8 cellular contexts compared by ENCODE assay signal in the genomic region with DNA sequence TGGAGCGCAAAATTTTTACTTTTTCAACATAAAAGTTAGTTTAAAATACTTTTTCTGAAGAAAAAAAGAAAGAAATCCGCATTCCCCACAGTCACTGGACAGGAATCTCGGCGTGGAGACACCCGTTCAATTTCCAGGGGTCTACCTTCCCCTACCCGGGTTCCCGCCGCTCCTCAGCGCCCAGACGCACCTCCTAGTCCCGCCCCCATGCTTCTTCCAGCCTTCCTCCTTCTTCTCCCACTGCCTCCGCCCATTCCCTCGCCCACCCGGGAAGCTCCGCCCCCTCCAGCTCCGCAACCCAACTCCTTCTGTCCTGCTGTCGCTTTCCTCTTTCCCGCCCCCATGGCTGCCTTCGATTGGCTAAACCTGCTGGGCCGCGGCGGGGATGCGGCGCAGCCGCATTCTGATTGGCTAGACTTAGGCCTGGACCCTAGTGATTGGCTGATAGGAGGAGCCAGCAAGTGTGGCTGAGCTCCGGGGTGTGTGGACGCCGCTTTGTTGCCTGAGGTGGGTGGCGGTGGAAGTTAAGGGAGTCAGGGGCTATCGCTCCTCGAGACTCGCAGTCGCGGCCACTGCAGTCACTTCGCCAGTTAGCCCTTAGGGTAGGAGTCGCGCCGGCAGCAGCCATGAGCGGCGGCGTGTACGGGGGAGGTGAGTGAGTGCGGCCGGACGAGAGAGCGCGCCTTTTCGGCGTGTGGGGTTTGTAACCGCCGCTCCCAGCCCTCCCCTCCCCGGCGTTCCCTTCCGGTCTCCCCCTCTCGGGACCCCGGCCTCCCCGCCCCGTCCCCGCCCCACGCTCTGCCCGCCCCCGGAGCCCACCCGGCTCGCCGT. TPM values are rescaled to one million over a fixed set of nuclear protein-coding genes. Genes with fewer than 3 reads are reported as not detected.
A peak's percentile ranks its signal among the peaks of the same experiment; 100 is the strongest.
DNase-seq lines count a peak whose midpoint lies in the region; ATAC-seq, FAIRE-seq and TF ChIP-seq lines count a peak whose summit lies in the region.

A gene (plus strand): TSS at position 460 of the 831 bp plus-strand sequence. CDS start 167 bp downstream, at position 627.

- H3K4me3 ChIP-seq in HUES64 (ENCODE audit: low read length) (peak within 1 kb of the TSS; percentile 75), OCI-LY1 (ENCODE audit: low read depth, low read length, poor library complexity, severe bottlenecking) (peak within 1 kb of the TSS; percentile 84), mesodermal cell (ENCODE audit: extremely low read depth, insufficient read depth, low read length, poor library complexity, severe bottlenecking) (peak within 1 kb of the TSS; percentile 79)

- WGBS in HUES64 = under 1% methylated on average over 61 of the region's 65 CpGs
- WGBS in mesodermal cell (ENCODE audit: insufficient coverage in 2 of 2), 2 experiments = 0% methylated on average over 35 of the region's 65 CpGs

- peak within 1 kb of the TSS; percentile 92 for H3K9ac ChIP-seq in HUES64 (ENCODE audit: low read depth, low read length)
- peak within 1 kb of the TSS; percentile 85 for H3K9ac ChIP-seq in OCI-LY1 (ENCODE audit: low read length)

- ATAC-seq in GM21447 (IDR thresholded peaks at IDR 0.05; ENCODE audit: unreplicated experiment) = peak; percentile 91

- H2AFZ ChIP-seq in OCI-LY1 (ENCODE audit: low read length) = peak within 1 kb of the TSS; percentile 44

- peak within 1 kb of the TSS; percentile 90 for H3K27ac ChIP-seq in HUES64 (ENCODE audit: low read depth, low read length)
- peak within 1 kb of the TSS; percentile 77 for H3K27ac ChIP-seq in OCI-LY1 (ENCODE audit: low read depth, low read length, poor library complexity, severe bottlenecking)
- H3K27ac ChIP-seq in mesodermal cell (ENCODE audit: low read depth, low read length, severe bottlenecking) = peak within 1 kb of the TSS; percentile 95

- peak within 1 kb of the TSS; percentile 93 for H3K4me3 Mint-ChIP-seq in Calu3 (ENCODE audit: low read depth, unreplicated experiment)

- intact Hi-C loops in Calu3 (cut with micrococcal nuclease; ENCODE audit: unreplicated experiment) = loop anchor here (5.0 kb wide), 1 partner anchor 215 kb away; a partner anchor contains a TSS

- no TSS peak for BruUV-seq in Calu3 (replicated peaks; lab: Mats Ljungman, UMichigan)

- H3K27me3 ChIP-seq in HUES64 (ENCODE audit: insufficient read depth, low read length) = no peaks in the 10 kb centered on the region
- H3K27me3 ChIP-seq in OCI-LY1 (ENCODE audit: insufficient read depth, low read length) = no peaks in the 10 kb centered on the region

- H3K36me3 Mint-ChIP-seq in Calu3 (ENCODE audit: insufficient read depth, unreplicated experiment) = peaks cover 27% of the 10 kb centered on the region

- H4K20me1 ChIP-seq in OCI-LY1 (ENCODE audit: insufficient read depth, low read length) = no peaks in the 10 kb centered on the region

- CTCF ChIA-PET in Calu3 (lab: Charles Lee) = interaction anchor here (0.6 to 1.6 kb wide), 15 partner anchors 8 to 1310 kb away, joined by 3 to 10 read pairs (median 3); a partner anchor contains a TSS

- no peaks in the 10 kb centered on the region for H3K27me3 Mint-ChIP-seq in Calu3 (ENCODE audit: unreplicated experiment)

- peak; percentile 99 for FAIRE-seq in endometrium (lab: Jason Lieb, UNC)

- peak within 1 kb of the TSS; percentile 88 for H3K4me2 ChIP-seq in OCI-LY1 (ENCODE audit: low read length)

- H3K4me1 ChIP-seq in HUES64 (ENCODE audit: insufficient read depth, low read length) (peaks cover 9% of the 10 kb centered on the region; the same call in 1 of the 2 replicates), OCI-LY1 (ENCODE audit: insufficient read depth, low read length, severe bottlenecking) (peaks cover 23% of the 10 kb centered on the region), mesodermal cell (ENCODE audit: control insufficient read depth, insufficient read depth, low read length, poor library complexity, severe bottlenecking) (peaks cover 5% of the 10 kb centered on the region)

- no peaks in the 10 kb centered on the region for H3K36me3 ChIP-seq in HUES64 (ENCODE audit: insufficient read depth, low read length)
- no peaks in the 10 kb centered on the region for H3K36me3 ChIP-seq in OCI-LY1 (ENCODE audit: insufficient read depth, low read length)
- H3K36me3 ChIP-seq in mesodermal cell (ENCODE audit: control insufficient read depth, insufficient read depth, low read length) = no peaks in the 10 kb centered on the region

- TF ChIP-seq CTCF in Calu3 (IDR thresholded peaks at IDR 0.05; ENCODE audit: unreplicated experiment) (no peak), OCI-LY1 (IDR thresholded peaks at IDR 0.05; ENCODE audit: low read length) (no peak)

- no peaks in the 10 kb centered on the region for H3F3A ChIP-seq in OCI-LY1 (ENCODE audit: insufficient read depth, low read length)

- H3K79me2 ChIP-seq in OCI-LY1 (ENCODE audit: insufficient read depth, low read length) = peaks cover 45% of the 10 kb centered on the region

- H3K9me2 ChIP-seq in OCI-LY1 (ENCODE audit: low read depth, low read length) = no peaks in the 10 kb centered on the region

- H3K9me3 ChIP-seq in HUES64 (ENCODE audit: insufficient read depth, low read depth, low read length) = no peaks in the 10 kb centered on the region
- H3K9me3 ChIP-seq in OCI-LY1 (ENCODE audit: low read length) = no peaks in the 10 kb centered on the region
- H3K9me3 ChIP-seq in mesodermal cell (ENCODE audit: control insufficient read depth, low read length) = no peaks in the 10 kb centered on the region

- H3K9me3 Mint-ChIP-seq in Calu3 (ENCODE audit: low read depth, unreplicated experiment) = no peaks in the 10 kb centered on the region

- peak; percentile 100 for DNase-seq in Calu3
- peak; percentile 99 for DNase-seq in activated CD8-positive, alpha-beta memory T cell treated with anti-CD3 and anti-CD28 coated beads, Interleukin-2, amount 50 U/mL, for 4 hours
- DNase-seq in stimulated activated CD8-positive, alpha-beta memory T cell treated with anti-CD3 and anti-CD28 coated beads, Interleukin-15, amount 100 ng/mL, for 4 hours (ENCODE audit: low read depth in 2 of 2) = peak; percentile 97 to 99

- peaks cover 23% of the 10 kb centered on the region for H3K4me1 Mint-ChIP-seq in Calu3 (ENCODE audit: low read depth, unreplicated experiment)

- H3K27ac Mint-ChIP-seq in Calu3 (ENCODE audit: unreplicated experiment) = peak within 1 kb of the TSS; percentile 95

RNA-seq across cellular contexts. Expression of the gene that starts here (rescaled TPM):
- total RNA-seq in Calu3 (2022) = 148 and 158 TPM in 2 replicates
- polyA plus RNA-seq in HUES64 (2013, experiment 1 of 2) = 86.9 TPM
- polyA plus RNA-seq in HUES64 (2013, experiment 2 of 2) = 87.3 TPM
- polyA plus RNA-seq in mesodermal cell (2013, experiment 1 of 2) = 73.6 TPM
- 84.2 TPM for polyA plus RNA-seq in mesodermal cell (2013, experiment 2 of 2)

Comparison
In these comparisons a context has a peak if more than half of its experiments do, and no peak if none do; other contexts are left out.
1. Peak in every context shown above with its lines: DNase-seq, ATAC-seq, H3K4me3 ChIP-seq and H3K27ac ChIP-seq.